13 cellular contexts compared by ENCODE assay signal in the genomic region with DNA sequence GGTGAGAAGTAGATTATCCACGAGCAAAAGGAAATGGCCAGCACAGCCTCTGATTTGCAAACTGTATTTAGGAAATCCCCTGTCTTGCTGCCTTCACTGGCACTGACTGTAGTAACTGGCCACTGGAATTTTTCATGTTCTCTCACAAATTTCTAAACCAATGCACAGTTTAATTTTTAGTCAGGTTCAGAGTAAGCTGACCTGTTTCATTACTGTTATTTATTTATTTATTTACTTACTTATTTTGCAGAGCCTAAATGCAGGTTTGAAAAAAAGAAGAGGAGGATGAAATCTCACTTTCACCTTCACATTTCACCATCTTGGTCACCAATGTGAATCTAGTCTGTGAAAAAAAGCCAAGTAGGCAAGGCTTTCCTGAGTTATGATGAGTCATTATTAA.
DNase-seq lines count a peak whose midpoint lies in the region; ATAC-seq and TF ChIP-seq lines count a peak whose summit lies in the region.
"Had no signal": no experiment of that assay in that cellular context is flagged by ENCODE, and none has a peak within 500 bp of the region (broad histone marks: within the 10 kb centered on the region; RNA-seq: fewer than 3 reads in every experiment).

No MANE protein-coding gene starts in this region.

- H3K36me3 ChIP-seq in testis (ENCODE audit: low read depth, missing control alignments) = no peaks in the 10 kb centered on the region

- 27 to 40% methylated on average over 1 of the region's 1 CpG for WGBS in testis, 2 donors

- H3K4me1 Mint-ChIP-seq in HFFc6 (ENCODE audit: low read depth) = no peaks in the 10 kb centered on the region

- no peak overlapping the region for H3K27ac ChIP-seq in testis

- H3K9me3 Mint-ChIP-seq in HFFc6 = no peaks in the 10 kb centered on the region; the same call in 1 of the 2 replicates

- POLR2A ChIA-PET in GM10248 (lab: Yijun Ruan, JAX) = no interaction called here

- DNase-seq in GM10248 (ENCODE audit: extremely low spot score) = peak; percentile 6
- DNase-seq in testis = no peak
- no peak for DNase-seq in left cardiac atrium
- no peak for DNase-seq in T1000 (lab: John Stamatoyannopoulos, UW)
- DNase-seq in HFFc6 = no peak
- DNase-seq: activated CD8-positive, alpha-beta T cell treated with anti-CD3 and anti-CD28 coated beads for 36 hours; activated naive CD4-positive, alpha-beta T cell treated with Interleukin-2 at 50 U/mL for 16 hours; Karpas-422; NCI-H2171 treated with DMSO at 0.1 percent for 48 hours; OCI-M1 had no signal

- TF ChIP-seq CTCF in GM10248 (IDR thresholded peaks at IDR 0.05; ENCODE audit: control extremely low read depth, extremely low read depth, low read depth, missing control alignments) (no peak), testis (IDR thresholded peaks at IDR 0.05) (no peak), HFFc6 (IDR thresholded peaks at IDR 0.05) (no peak)

- CTCF ChIA-PET in GM10248 (lab: Yijun Ruan, JAX) = interaction anchor here (1.4 kb wide), 1 partner anchor 31 kb away, joined by 3 read pairs; no protein-coding TSS in a partner anchor

- H3K4me3 Mint-ChIP-seq in HFFc6 = no peak overlapping the region
- H3K4me3 Mint-ChIP-seq: activated CD8-positive, alpha-beta T cell treated with anti-CD3 and anti-CD28 coated beads for 36 hours had no signal

- H3K27ac Mint-ChIP-seq in HFFc6 = no peak overlapping the region
- H3K27ac Mint-ChIP-seq: activated CD8-positive, alpha-beta T cell treated with anti-CD3 and anti-CD28 coated beads for 36 hours had no signal

- H3K27me3 ChIP-seq in testis = no peaks in the 10 kb centered on the region

- no peak overlapping the region for H3K4me3 ChIP-seq in testis

- no peaks in the 10 kb centered on the region for H3K27me3 Mint-ChIP-seq in HFFc6 (ENCODE audit: insufficient read depth)
- H3K27me3 Mint-ChIP-seq: activated CD8-positive, alpha-beta T cell treated with anti-CD3 and anti-CD28 coated beads for 36 hours had no signal

- no peaks in the 10 kb centered on the region for H3K4me1 ChIP-seq in testis

- intact Hi-C loops in testis (cut with DNase I; ENCODE audit: low total_unique reads) = no loop called here
- intact Hi-C loops in left cardiac atrium (cut with DNase I) = no loop called here

- H3K36me3 Mint-ChIP-seq in HFFc6 (ENCODE audit: low read depth) = no peaks in the 10 kb centered on the region

- ATAC-seq in GM19395 (IDR thresholded peaks at IDR 0.05; ENCODE audit: unreplicated experiment) = peak; percentile 78
- peak; percentile 74 for ATAC-seq in HG02763 (IDR thresholded peaks at IDR 0.05; ENCODE audit: unreplicated experiment)
- ATAC-seq in HG03439 (IDR thresholded peaks at IDR 0.05; ENCODE audit: unreplicated experiment) = peak; percentile 80
- no peak for ATAC-seq in left cardiac atrium
- ATAC-seq: activated CD8-positive, alpha-beta T cell treated with anti-CD3 and anti-CD28 coated beads for 36 hours had no signal

- no peak for TF ChIP-seq POLR2A in testis (IDR thresholded peaks at IDR 0.05)

- no peaks in the 10 kb centered on the region for H3K9me3 ChIP-seq in testis

Comparison
In these comparisons a context has a peak if more than half of its experiments do, and no peak if none do; other contexts are left out.
1. ATAC-seq: peak in GM19395 (single experiment), HG02763 (single experiment) and HG03439 (single experiment); none in left cardiac atrium (0 of 2).